In the genomic region with DNA sequence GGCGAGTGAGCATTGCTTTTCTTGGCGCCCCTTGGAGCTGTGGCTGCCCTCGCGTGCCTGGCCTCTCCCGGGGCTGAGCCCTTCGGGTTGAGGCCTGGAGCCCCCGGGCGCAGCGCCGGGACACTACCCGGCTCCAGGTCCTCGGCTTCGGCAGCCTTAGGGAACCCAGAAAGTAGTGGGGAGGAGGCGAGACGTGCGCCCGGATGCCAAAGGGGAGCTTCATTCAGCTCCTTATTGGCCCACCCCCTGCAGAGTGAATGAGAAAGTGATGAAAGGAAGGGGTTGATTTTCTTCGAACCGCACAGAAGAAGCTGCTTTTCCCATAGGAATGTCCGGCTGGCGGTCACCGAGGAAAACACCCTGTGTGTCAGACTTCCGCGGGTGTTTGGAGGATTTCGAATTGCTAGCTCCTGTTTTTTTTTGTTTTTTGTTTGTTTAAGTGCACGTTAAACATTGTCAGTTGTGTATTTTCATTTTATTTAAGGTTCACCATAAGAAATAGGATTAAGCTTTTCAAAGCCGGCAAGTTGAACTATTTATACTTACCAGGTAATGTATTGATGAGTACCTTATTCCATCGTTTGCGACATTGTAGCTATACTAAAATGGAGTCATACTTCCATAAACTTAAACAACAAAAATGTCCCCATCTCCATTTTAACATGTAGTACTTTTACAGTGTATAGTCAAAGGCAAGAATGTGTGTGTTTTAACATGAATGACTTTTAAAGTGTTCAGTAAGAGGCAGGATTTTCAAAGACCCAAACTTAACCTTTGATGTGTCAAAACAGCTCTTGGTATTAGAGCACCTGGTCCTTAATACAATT, we compare ENCODE assay signal across 8 cellular contexts. TPM values are rescaled to one million over a fixed set of nuclear protein-coding genes. Genes with fewer than 3 reads are reported as not detected.
DNase-seq lines count a peak whose midpoint lies in the region; ATAC-seq and TF ChIP-seq lines count a peak whose summit lies in the region.

No MANE protein-coding gene starts in this region.

- H3K27ac ChIP-seq in heart right ventricle (peak overlapping the region; percentile 89 to 100 (median 100)), prostate gland (peak overlapping the region; percentile 94 to 97)

- H3K4me1 Mint-ChIP-seq in activated naive CD8-positive, alpha-beta T cell treated with anti-CD3 and anti-CD28 coated beads for 36 hours: peaks cover 35% of the 10 kb centered on the region

- DNase-seq in Right ventricle myocardium inferior (ENCODE audit: missing footprints) (peak; percentile 69), cardiac septum (ENCODE audit: low spot score) (no peak), NCI-H146 treated with DMSO at 0.1 percent for 48 hours (lab: John Stamatoyannopoulos, UW; ENCODE audit: unreplicated experiment) (peak; percentile 54), heart right ventricle (peak in 1 of 2 donors; percentile 34), prostate gland (ENCODE audit: low spot score) (no peak), SK-N-DZ (ENCODE audit: low spot score) (no peak)
- DNase-seq in activated naive CD8-positive, alpha-beta T cell treated with anti-CD3 and anti-CD28 coated beads for 36 hours: no peak

- intact Hi-C loops in Right ventricle myocardium inferior (cut with DNase I): loop anchor here (1.0 to 5.0 kb wide), 5 partner anchors 42 to 123 kb away; a partner anchor contains a TSS
- intact Hi-C loops in cardiac septum (cut with DNase I): loop anchor here (2.0 to 5.0 kb wide), 4 partner anchors 37 to 1033 kb away; a partner anchor contains a TSS
- intact Hi-C loops in heart right ventricle (cut with DNase I): loop anchor here (2.0 to 10.0 kb wide), 11 partner anchors 37 to 1237 kb away; a partner anchor contains a TSS
- intact Hi-C loops in prostate gland (cut with DNase I): loop anchor here (2.0 kb wide), 1 partner anchor 121 kb away; no protein-coding TSS in a partner anchor

- TF ChIP-seq POLR2A in prostate gland (IDR thresholded peaks at IDR 0.05): no peak

- H3K4me3 ChIP-seq in heart right ventricle (peak overlapping the region; percentile 19 to 98 (median 92)), prostate gland (peak overlapping the region; percentile 73 to 81)

- H3K27me3 Mint-ChIP-seq in activated naive CD8-positive, alpha-beta T cell treated with anti-CD3 and anti-CD28 coated beads for 36 hours: peaks cover 7% of the 10 kb centered on the region

- H3K27me3 ChIP-seq in heart right ventricle (no peaks in the 10 kb centered on the region), prostate gland (replicated peaks; ENCODE audit: insufficient read depth) (no peaks in the 10 kb centered on the region)

- H3K9me3 Mint-ChIP-seq in activated naive CD8-positive, alpha-beta T cell treated with anti-CD3 and anti-CD28 coated beads for 36 hours: no peaks in the 10 kb centered on the region

- H3K4me3 Mint-ChIP-seq in activated naive CD8-positive, alpha-beta T cell treated with anti-CD3 and anti-CD28 coated beads for 36 hours: peak overlapping the region; percentile 96

- WGBS in heart right ventricle, 2 donors: 1 to 2% methylated on average over 29 of the region's 29 CpGs
- WGBS in prostate gland: 2% methylated on average over 29 of the region's 29 CpGs

- ATAC-seq in Right ventricle myocardium inferior: peak; percentile 47
- peak; percentile 17 for ATAC-seq in HG02678 (IDR thresholded peaks at IDR 0.05; ENCODE audit: unreplicated experiment)
- ATAC-seq in heart right ventricle: peak; percentile 4 to 64 (median 28)

- peak overlapping the region; percentile 99 for H3K27ac Mint-ChIP-seq in activated naive CD8-positive, alpha-beta T cell treated with anti-CD3 and anti-CD28 coated beads for 36 hours

- H3K36me3 Mint-ChIP-seq in activated naive CD8-positive, alpha-beta T cell treated with anti-CD3 and anti-CD28 coated beads for 36 hours: peaks cover 44% of the 10 kb centered on the region

- TF ChIP-seq CTCF in heart right ventricle (IDR thresholded peaks at IDR 0.05) (no peak), prostate gland (IDR thresholded peaks at IDR 0.05) (no peak)

- H3K9me3 ChIP-seq in heart right ventricle (no peaks in the 10 kb centered on the region), prostate gland (no peaks in the 10 kb centered on the region)

- peaks cover 0 to 42% (median 33%) of the 10 kb centered on the region in 9 donors for H3K4me1 ChIP-seq in heart right ventricle
- H3K4me1 ChIP-seq in prostate gland (replicated peaks): peaks cover 10% of the 10 kb centered on the region

- H3K36me3 ChIP-seq in heart right ventricle: peaks cover 0 to 29% (median 24%) of the 10 kb centered on the region in 9 donors
- peaks cover 4 to 7% of the 10 kb centered on the region in 2 donors for H3K36me3 ChIP-seq in prostate gland

RNA-seq across cellular contexts. Expression of a gene that starts 0.9 kb away (rescaled TPM):
- total RNA-seq in Right ventricle myocardium inferior: 752 TPM
- total RNA-seq in cardiac septum: 765 TPM
- 1,000 to 10,000 TPM; 1,373 to 1,478 TPM for total RNA-seq in activated naive CD8-positive, alpha-beta T cell treated with anti-CD3 and anti-CD28 coated beads for 36 hours
- total RNA-seq in heart right ventricle: 1,000 to 10,000 TPM in 3 of 10 donors, 100 to 1,000 TPM in 7; 623 to 1,076 (median 970) TPM
- polyA plus RNA-seq in heart right ventricle: 100 to 1,000 TPM; 119 to 283 TPM
- total RNA-seq in prostate gland: 100 to 1,000 TPM; 382 to 500 TPM
- 600 and 624 TPM in 2 replicates for polyA plus RNA-seq in SK-N-DZ (2014; cell fraction: cytosol; rRNA removed)
- 541 and 569 TPM in 2 replicates for polyA plus RNA-seq in SK-N-DZ (2014; cell fraction: nucleus; rRNA removed)

RNA-seq across cellular contexts. Expression of a gene that starts 48.3 kb away (rescaled TPM):
- 42.7 TPM for total RNA-seq in Right ventricle myocardium inferior
- total RNA-seq in cardiac septum: 38.8 TPM
- 10 to 100 TPM; 34.6 to 36.2 TPM for total RNA-seq in activated naive CD8-positive, alpha-beta T cell treated with anti-CD3 and anti-CD28 coated beads for 36 hours
- 10 to 100 TPM; 31.4 to 46.3 (median 39.6) TPM for total RNA-seq in heart right ventricle
- polyA plus RNA-seq in heart right ventricle: 10 to 100 TPM; 19.4 to 63.3 TPM
- 10 to 100 TPM; 26.2 to 33.0 TPM for total RNA-seq in prostate gland
- 47.6 and 51.4 TPM in 2 replicates for polyA plus RNA-seq in SK-N-DZ (2014; cell fraction: cytosol; rRNA removed)
- 74.8 and 118 TPM in 2 replicates for polyA plus RNA-seq in SK-N-DZ (2014; cell fraction: nucleus; rRNA removed)

RNA-seq across cellular contexts. Expression of a gene that starts 58.5 kb away (rescaled TPM):
- 20.6 TPM for total RNA-seq in Right ventricle myocardium inferior
- total RNA-seq in cardiac septum: 27.6 TPM
- total RNA-seq in activated naive CD8-positive, alpha-beta T cell treated with anti-CD3 and anti-CD28 coated beads for 36 hours: 10 to 100 TPM; 50.6 TPM
- total RNA-seq in heart right ventricle: 10 to 100 TPM; 18.6 to 34.8 (median 24.7) TPM
- 10 to 100 TPM; 10.4 to 11.7 TPM for polyA plus RNA-seq in heart right ventricle
- total RNA-seq in prostate gland: 10 to 100 TPM; 23.6 to 28.3 TPM
- 13.2 and 16.4 TPM in 2 replicates for polyA plus RNA-seq in SK-N-DZ (2014; cell fraction: cytosol; rRNA removed)
- 9.6 and 19.8 TPM in 2 replicates for polyA plus RNA-seq in SK-N-DZ (2014; cell fraction: nucleus; rRNA removed)

Comparison
In these comparisons a context has a peak if more than half of its experiments do, and no peak if none do; other contexts are left out.
1. DNase-seq: peak in Right ventricle myocardium inferior (single experiment) and NCI-H146 treated with DMSO at 0.1 percent for 48 hours (single experiment); none in cardiac septum (single experiment), activated naive CD8-positive, alpha-beta T cell treated with anti-CD3 and anti-CD28 coated beads for 36 hours (single experiment), prostate gland (single experiment) and SK-N-DZ (single experiment).
2. Peak in every context shown above with its lines, with median percentiles within 50 percentile points of each other: ATAC-seq.